Comparison of ENCODE assay signal across 16 cellular contexts in the genomic region with DNA sequence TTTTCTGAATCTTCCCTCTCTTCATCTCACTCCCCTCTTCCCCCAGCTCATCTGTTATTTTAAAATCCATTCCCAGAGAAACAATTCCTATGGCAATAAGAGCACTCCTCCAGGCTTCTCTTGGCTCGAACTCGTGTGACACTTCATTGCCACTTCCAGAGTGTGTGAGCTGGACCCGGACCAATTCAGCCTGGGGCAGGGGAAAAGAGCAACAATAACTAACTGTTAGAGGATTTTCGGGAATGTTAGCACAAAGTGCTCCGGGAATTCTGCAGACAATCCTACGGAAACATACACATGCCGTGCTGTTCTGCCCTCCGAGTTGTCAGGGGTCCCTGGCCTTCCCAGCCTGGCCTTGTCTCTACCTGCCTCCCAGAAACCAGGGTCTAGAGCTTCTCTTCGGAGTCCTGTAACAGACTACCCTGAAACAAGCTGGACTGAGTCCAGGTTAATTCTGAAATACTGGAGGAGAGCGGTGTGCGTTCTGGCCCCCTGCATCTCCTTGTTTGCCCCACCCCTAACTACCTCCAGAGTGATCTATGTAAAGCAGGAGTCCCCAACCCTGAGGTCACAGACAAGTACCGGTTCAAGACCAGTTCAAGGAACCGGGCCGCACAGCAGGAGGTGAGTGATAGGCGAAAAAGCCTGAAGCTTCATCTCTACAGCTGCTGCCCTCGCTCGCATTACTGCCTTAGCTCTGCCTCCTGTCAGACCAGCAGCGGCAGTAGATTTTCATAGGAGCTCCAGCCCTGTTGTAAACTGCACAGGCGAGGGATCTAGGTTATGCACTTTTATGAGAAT. TPM values are rescaled to one million over a fixed set of nuclear protein-coding genes. Genes with fewer than 3 reads are reported as not detected.
DNase-seq lines count a peak whose midpoint lies in the region; ATAC-seq, FAIRE-seq and TF ChIP-seq lines count a peak whose summit lies in the region.
"Had no signal": no experiment of that assay in that cellular context is flagged by ENCODE, and none has a peak within 500 bp of the region (broad histone marks: within the 10 kb centered on the region; RNA-seq: fewer than 3 reads in every experiment).

No MANE protein-coding gene starts in this region.

- H3K4me3 Mint-ChIP-seq in type B pancreatic cell = peak overlapping the region; percentile 52
- H3K4me3 Mint-ChIP-seq: activated naive CD4-positive, alpha-beta T cell treated with anti-CD3 and anti-CD28 coated beads, Interleukin-2, amount 50 U/mL, for 24 hours; CD8-positive, alpha-beta memory T cell had no signal

- TF ChIP-seq CTCF in type B pancreatic cell (conservative IDR thresholded peaks at IDR 0.05) (no peak), D721Med (IDR thresholded peaks at IDR 0.05; ENCODE audit: insufficient read depth, missing control alignments) (no peak)

- H3K36me3 Mint-ChIP-seq in type B pancreatic cell = peaks cover 7% of the 10 kb centered on the region
- H3K36me3 Mint-ChIP-seq: activated naive CD4-positive, alpha-beta T cell treated with anti-CD3 and anti-CD28 coated beads, Interleukin-2, amount 50 U/mL, for 24 hours; CD8-positive, alpha-beta memory T cell had no signal

- H3K27me3 Mint-ChIP-seq in type B pancreatic cell = no peaks in the 10 kb centered on the region
- H3K27me3 Mint-ChIP-seq: activated naive CD4-positive, alpha-beta T cell treated with anti-CD3 and anti-CD28 coated beads, Interleukin-2, amount 50 U/mL, for 24 hours had no signal

- DNase-seq in NCI-H82 (lab: John Stamatoyannopoulos, UW) (peak; percentile 26), NCI-H82 treated with DMSO at 0.1 percent for 48 hours (lab: John Stamatoyannopoulos, UW; ENCODE audit: unreplicated experiment) (no peak), SK-MEL-5 (ENCODE audit: low read depth, low spot score) (peak; percentile 91), islet precursor cell (peak; percentile 81), type B pancreatic cell (ENCODE audit: extremely low spot score, unreplicated experiment) (no peak), D721Med (ENCODE audit: insufficient read length, low spot score) (no peak)
- DNase-seq: activated CD4-positive, CD25-positive, alpha-beta regulatory T cell; CD8-positive, alpha-beta memory T cell; NCI-H2171 treated with DMSO at 0.1 percent for 48 hours; retina; stimulated activated CD4-positive, alpha-beta T cell treated with anti-CD3 and anti-CD28 coated beads, Interleukin-1b, Interleukin-23, amount 100 ng/mL, for 48 hours had no signal

- FAIRE-seq in D721Med (lab: Jason Lieb, UNC) = no peak
- FAIRE-seq: keratinocyte had no signal

- ATAC-seq in HG03196 (IDR thresholded peaks at IDR 0.05; ENCODE audit: unreplicated experiment) = no peak
- no peak for ATAC-seq in HG03095 (IDR thresholded peaks at IDR 0.05; ENCODE audit: unreplicated experiment)

- in situ Hi-C loops in SK-MEL-5 (cut with HindIII; ENCODE audit: low pct_unique_long_range_greater_than_20kb, low sequenced_read_pairs) = no loop called here

- H3K4me1 Mint-ChIP-seq in type B pancreatic cell (ENCODE audit: unreplicated experiment) = peaks cover 26% of the 10 kb centered on the region
- H3K4me1 Mint-ChIP-seq: CD8-positive, alpha-beta memory T cell had no signal

- H3K9me3 Mint-ChIP-seq in type B pancreatic cell = no peaks in the 10 kb centered on the region
- H3K9me3 Mint-ChIP-seq: activated naive CD4-positive, alpha-beta T cell treated with anti-CD3 and anti-CD28 coated beads, Interleukin-2, amount 50 U/mL, for 24 hours; CD8-positive, alpha-beta memory T cell had no signal

- H3K27ac Mint-ChIP-seq in type B pancreatic cell = no peak overlapping the region
- H3K27ac Mint-ChIP-seq: activated naive CD4-positive, alpha-beta T cell treated with anti-CD3 and anti-CD28 coated beads, Interleukin-2, amount 50 U/mL, for 24 hours had no signal

RNA-seq across cellular contexts. Expression of a gene that starts 11.3 kb away (rescaled TPM):
- total RNA-seq in SK-MEL-5 (2014; rRNA removed; shearing (Covaris generic)) = 0.18 and 0.85 TPM in 2 replicates
- polyA plus RNA-seq in SK-MEL-5 (2015; cell fraction: cytosol; rRNA removed) = 0.56 and 0.70 TPM in 2 replicates
- polyA plus RNA-seq in SK-MEL-5 (2015; cell fraction: nucleus; rRNA removed) = 0.90 and 5.9 TPM in 2 replicates
- total RNA-seq in type B pancreatic cell (ENCODE audit: low replicate concordance) = 10.6 and 47.9 TPM in 2 replicates
- total RNA-seq: CD8-positive, alpha-beta memory T cell; glomerular endothelial cell had no signal
- polyA plus RNA-seq: CD8-positive, alpha-beta memory T cell; keratinocyte had no signal

RNA-seq across cellular contexts. Expression of a gene that starts 52.4 kb away (rescaled TPM):
- total RNA-seq in SK-MEL-5 (2014; rRNA removed; shearing (Covaris generic)) = 28.9 and 32.5 TPM in 2 replicates
- 19.4 and 22.9 TPM in 2 replicates for polyA plus RNA-seq in SK-MEL-5 (2015; cell fraction: cytosol; rRNA removed)
- polyA plus RNA-seq in SK-MEL-5 (2015; cell fraction: nucleus; rRNA removed) = 11.6 and 12.1 TPM in 2 replicates
- total RNA-seq in type B pancreatic cell (ENCODE audit: low replicate concordance) = 31.5 and 48.1 TPM in 2 replicates

Comparison
In these comparisons a context has a peak if more than half of its experiments do, and no peak if none do; other contexts are left out.
1. DNase-seq: peak in NCI-H82 (single experiment), SK-MEL-5 (single experiment) and islet precursor cell (single experiment); none in NCI-H82 treated with DMSO at 0.1 percent for 48 hours (single experiment), type B pancreatic cell (single experiment) and D721Med (single experiment).